Comparison of ENCODE assay signal across 15 cellular contexts in the genomic region with DNA sequence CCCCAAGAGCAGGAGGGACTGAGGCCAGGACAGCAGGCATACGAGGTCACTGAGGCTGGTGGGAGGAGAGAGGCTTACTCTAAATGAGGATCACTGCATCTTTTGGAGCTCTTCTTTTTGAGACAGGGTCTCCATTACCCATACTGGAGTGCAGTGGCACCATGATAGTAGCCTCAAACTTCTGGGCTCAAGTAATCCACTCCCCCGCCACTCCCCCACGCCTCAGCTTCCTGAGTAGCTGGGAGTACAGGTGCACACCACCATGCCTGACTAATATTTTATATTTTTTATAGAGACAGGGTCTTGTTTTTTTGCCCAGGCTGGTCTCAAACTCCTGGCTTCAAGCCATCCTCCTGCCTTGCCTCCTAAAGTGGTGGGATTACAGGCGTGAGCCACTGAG. TPM values are rescaled to one million over a fixed set of nuclear protein-coding genes. Genes with fewer than 3 reads are reported as not detected.
DNase-seq lines count a peak whose midpoint lies in the region; ATAC-seq and TF ChIP-seq lines count a peak whose summit lies in the region.
"Had no signal": no experiment of that assay in that cellular context is flagged by ENCODE, and none has a peak within 500 bp of the region (broad histone marks: within the 10 kb centered on the region; RNA-seq: fewer than 3 reads in every experiment).

No MANE protein-coding gene starts in this region.

- TF ChIP-seq CTCF in IMR-90 (conservative IDR thresholded peaks at IDR 0.05; ENCODE audit: low read depth, low read length) (no peak), natural killer cell (IDR thresholded peaks at IDR 0.05) (no peak), foreskin fibroblast (IDR thresholded peaks at IDR 0.05; ENCODE audit: low read depth, low read length) (no peak)

- H3K36me3 ChIP-seq in BLaER1 treated with 17β-estradiol and CSF1 and Interleukin-3, amounts not matched to agents 10 nM and 100 nM = peaks cover 17 to 76% (median 42%) of the 10 kb centered on the region in 11 experiments
- H3K36me3 ChIP-seq in IMR-90 (ENCODE audit: control insufficient read depth, insufficient read depth, low read length) = peaks cover 3% of the 10 kb centered on the region; the same call in 1 of the 2 replicates

- in situ Hi-C loops in IMR-90 (cut with MboI; ENCODE audit: low sequenced_read_pairs) = no loop called here

- no peak overlapping the region for H4K91ac ChIP-seq in IMR-90 (ENCODE audit: insufficient read depth, low read depth, low read length)

- peak overlapping the region in 10 of 11 experiments; percentile 59 to 77 (median 70); a peak in 18 of 22 replicates for H3K9ac ChIP-seq in BLaER1 treated with 17β-estradiol and CSF1 and Interleukin-3, amounts not matched to agents 10 nM and 100 nM
- H3K9ac ChIP-seq in IMR-90 (ENCODE audit: low read depth, low read length) = no peak overlapping the region

- H3K4me3 Mint-ChIP-seq in activated naive CD8-positive, alpha-beta T cell treated with anti-CD3 and anti-CD28 coated beads, Interleukin-2, amount 50 U/mL, for 24 hours = no peak overlapping the region
- H3K4me3 Mint-ChIP-seq in natural killer cell = peak overlapping the region; percentile 81
- H3K4me3 Mint-ChIP-seq: nephron progenitor cell had no signal

- peak overlapping the region; percentile 28 for H3K14ac ChIP-seq in IMR-90 (replicated peaks; ENCODE audit: low read depth, low read length)

- H3K27me3 Mint-ChIP-seq in activated naive CD8-positive, alpha-beta T cell treated with anti-CD3 and anti-CD28 coated beads, Interleukin-2, amount 50 U/mL, for 24 hours = no peaks in the 10 kb centered on the region
- no peaks in the 10 kb centered on the region for H3K27me3 Mint-ChIP-seq in natural killer cell (ENCODE audit: low read depth in 2 of 2)

- no peak overlapping the region for H2BK20ac ChIP-seq in IMR-90 (ENCODE audit: low read depth, low read length)

- no peak for ATAC-seq in IMR-90 (ENCODE audit: low read depth)
- no peak for ATAC-seq in activated naive CD8-positive, alpha-beta T cell treated with anti-CD3 and anti-CD28 coated beads, Interleukin-2, amount 50 U/mL, for 24 hours
- ATAC-seq in natural killer cell = no peak

- H4K8ac ChIP-seq in IMR-90 (ENCODE audit: low read depth in 2 of 2, low read length in 2 of 2) = peak overlapping the region in 1 of 2 experiments; percentile 15; a peak in 1 of 4 replicates

- no peak for DNase-seq in IMR-90
- DNase-seq in activated naive CD8-positive, alpha-beta T cell treated with anti-CD3 and anti-CD28 coated beads, Interleukin-2, amount 50 U/mL, for 24 hours = no peak
- DNase-seq in natural killer cell = no peak
- DNase-seq in NCI-H1417 (lab: John Stamatoyannopoulos, UW) = no peak
- DNase-seq in foreskin fibroblast = no peak
- no peak for DNase-seq in SIG-M5 treated with dmso at 0.1 percent for 504 hours (lab: John Stamatoyannopoulos, UW; ENCODE audit: unreplicated experiment)
- no peak for DNase-seq in H4 (ENCODE audit: low spot score)
- DNase-seq: activated CD4-positive, CD25-positive, alpha-beta regulatory T cell treated with anti-CD3 and anti-CD28 coated beads, Interleukin-2, amount 50 U/mL, for 72 hours; COR-L47; H7; NCI-H226; nephron progenitor cell; SHP77; stimulated activated CD4-positive, alpha-beta T cell treated with anti-CD3 and anti-CD28 coated beads, Interleukin-4, amount 100 ng/mL, for 24 hours had no signal

- H3K23ac ChIP-seq in IMR-90 (ENCODE audit: low read depth, low read length) = 0 out of 2 replicates have a peak overlapping the region, but pooled peaks have one; percentile 34

- H3K4me1 ChIP-seq in BLaER1 treated with 17β-estradiol and CSF1 and Interleukin-3, amounts not matched to agents 10 nM and 100 nM = peaks cover 15 to 100% (median 82%) of the 10 kb centered on the region in 10 experiments; a peak in 19 of 20 replicates
- peaks cover 27% of the 10 kb centered on the region for H3K4me1 ChIP-seq in IMR-90 (ENCODE audit: control insufficient read depth, insufficient read depth, low read length)

- no peak overlapping the region; the same call in 1 of the 2 replicates for H3K18ac ChIP-seq in IMR-90 (ENCODE audit: low read depth, low read length)

- H3K9me1 ChIP-seq in IMR-90 (ENCODE audit: insufficient read depth, low read length) = peaks cover 33% of the 10 kb centered on the region

- peak overlapping the region; percentile 24 for H2AFZ ChIP-seq in IMR-90 (replicated peaks; ENCODE audit: low read length, poor library complexity)

- H2BK120ac ChIP-seq in IMR-90 (ENCODE audit: low read depth, low read length) = 0 out of 2 replicates have a peak overlapping the region, but pooled peaks have one; percentile 44

- no peak for TF ChIP-seq POLR2A in IMR-90 (IDR thresholded peaks at IDR 0.05; ENCODE audit: low read depth, low read length)

- H3K79me1 ChIP-seq in IMR-90 (ENCODE audit: low read depth in 1 of 2, low read length in 2 of 2) = peaks cover 24 to 69% of the 10 kb centered on the region in 2 experiments

- POLR2A ChIA-PET in IMR-90 (lab: Charles Lee; ENCODE audit: unreplicated experiment) = interaction anchor here (0.6 kb wide), 1 partner anchor 59 kb away, joined by 5 read pairs; no protein-coding TSS in a partner anchor

- H4K5ac ChIP-seq in IMR-90 (ENCODE audit: low read depth, low read length) = no peak overlapping the region

- peak overlapping the region; percentile 68 to 97 (median 84) for H3K27ac ChIP-seq in BLaER1 treated with 17β-estradiol and CSF1 and Interleukin-3, amounts not matched to agents 10 nM and 100 nM
- H3K27ac ChIP-seq in IMR-90 (ENCODE audit: insufficient read depth, low read length) = no peak overlapping the region

- no CpG with 5 or more reads among the region's 4 CpGs for WGBS in IMR-90 (ENCODE audit: extremely low coverage in 2 of 2, insufficient read length in 1 of 2), 2 experiments

- no peaks in the 10 kb centered on the region for H3K9me3 Mint-ChIP-seq in activated naive CD8-positive, alpha-beta T cell treated with anti-CD3 and anti-CD28 coated beads, Interleukin-2, amount 50 U/mL, for 24 hours
- no peaks in the 10 kb centered on the region for H3K9me3 Mint-ChIP-seq in natural killer cell
- H3K9me3 Mint-ChIP-seq: nephron progenitor cell had no signal

- H2AK5ac ChIP-seq in IMR-90 (ENCODE audit: low read depth, low read length) = peak overlapping the region; percentile 81; the same call in 1 of the 2 replicates

- no peak overlapping the region for H3K56ac ChIP-seq in IMR-90 (ENCODE audit: extremely low read depth, insufficient read depth, low read length)

- BruUV-seq in IMR-90 (replicated peaks; lab: Mats Ljungman, UMichigan) = no TSS peak

- peaks cover 81% of the 10 kb centered on the region for H3K4me1 Mint-ChIP-seq in activated naive CD8-positive, alpha-beta T cell treated with anti-CD3 and anti-CD28 coated beads, Interleukin-2, amount 50 U/mL, for 24 hours
- peaks cover 67% of the 10 kb centered on the region in 2 donors for H3K4me1 Mint-ChIP-seq in natural killer cell

- no peaks in the 10 kb centered on the region for H3K27me3 ChIP-seq in BLaER1 treated with 17β-estradiol and CSF1 and Interleukin-3, amounts not matched to agents 10 nM and 100 nM
- H3K27me3 ChIP-seq in IMR-90 (ENCODE audit: control insufficient read depth, insufficient read depth, low read length) = no peaks in the 10 kb centered on the region

- TF ChIP-seq RAD21 in IMR-90 (IDR thresholded peaks at IDR 0.05; ENCODE audit: low read length) = no peak

- H3K27ac Mint-ChIP-seq in activated naive CD8-positive, alpha-beta T cell treated with anti-CD3 and anti-CD28 coated beads, Interleukin-2, amount 50 U/mL, for 24 hours = peak overlapping the region; percentile 93
- H3K27ac Mint-ChIP-seq in natural killer cell = peak overlapping the region; percentile 85 to 94
- H3K27ac Mint-ChIP-seq: nephron progenitor cell had no signal

- intact Hi-C loops in IMR-90 (cut with micrococcal nuclease) = no loop called here
- intact Hi-C loops in natural killer cell (cut with micrococcal nuclease) = loop anchor here (5.0 to 10.0 kb wide), 2 partner anchors 113 to 345 kb away; a partner anchor contains a TSS

- peak overlapping the region in 10 of 11 experiments; percentile 52 to 97 (median 72); a peak in 19 of 22 replicates for H3K4me2 ChIP-seq in BLaER1 treated with 17β-estradiol and CSF1 and Interleukin-3, amounts not matched to agents 10 nM and 100 nM
- no peak overlapping the region; the same call in 1 of the 2 replicates for H3K4me2 ChIP-seq in IMR-90 (ENCODE audit: low read depth, low read length)

- H3K4me3 ChIP-seq in BLaER1 treated with 17β-estradiol and CSF1 and Interleukin-3, amounts not matched to agents 10 nM and 100 nM = peak overlapping the region in 3 of 10 experiments; percentile 5 to 19 (median 8); a peak in 3 of 20 replicates
- H3K4me3 ChIP-seq in IMR-90 (ENCODE audit: insufficient read depth, low read depth, low read length) = no peak overlapping the region
- H3K4me3 ChIP-seq in foreskin fibroblast (ENCODE audit: low read depth in 1 of 2, low read length in 2 of 2) = no peak overlapping the region

- H2BK5ac ChIP-seq in IMR-90 (ENCODE audit: low read depth, low read length, poor library complexity, severe bottlenecking) = no peak overlapping the region

- H3K4ac ChIP-seq in IMR-90 (ENCODE audit: low read depth, low read length) = peak overlapping the region; percentile 32; the same call in 1 of the 2 replicates

- no peak overlapping the region for H2AK9ac ChIP-seq in IMR-90 (replicated peaks; ENCODE audit: low read depth, low read length, poor library complexity)

- no peak overlapping the region for H2BK15ac ChIP-seq in IMR-90 (ENCODE audit: low read depth, low read length)

- CTCF ChIA-PET in IMR-90 (lab: Yijun Ruan, JAX) = interaction anchor here (0.6 kb wide), 1 partner anchor 1878 kb away, joined by 4 read pairs; no protein-coding TSS in a partner anchor

- peaks cover 32% of the 10 kb centered on the region for H3K36me3 Mint-ChIP-seq in activated naive CD8-positive, alpha-beta T cell treated with anti-CD3 and anti-CD28 coated beads, Interleukin-2, amount 50 U/mL, for 24 hours (ENCODE audit: low read depth)
- H3K36me3 Mint-ChIP-seq in natural killer cell = no peaks in the 10 kb centered on the region

- dilution Hi-C loops in IMR-90 (cut with HindIII; ENCODE audit: low sequenced_read_pairs, unreplicated experiment) = no loop called here

- H4K20me1 ChIP-seq in BLaER1 treated with 17β-estradiol and CSF1 and Interleukin-3, amounts not matched to agents 10 nM and 100 nM = peaks cover 0 to 17% (median 0%) of the 10 kb centered on the region in 11 experiments; a peak in 2 of 22 replicates
- peaks cover 7% of the 10 kb centered on the region; the same call in 1 of the 2 replicates for H4K20me1 ChIP-seq in IMR-90 (ENCODE audit: insufficient read depth, low read length)

- H3K9me3 ChIP-seq in BLaER1 treated with 17β-estradiol and CSF1 and Interleukin-3, amounts not matched to agents 10 nM and 100 nM (replicated peaks in 1 of 11) = no peaks in the 10 kb centered on the region
- no peaks in the 10 kb centered on the region for H3K9me3 ChIP-seq in IMR-90 (ENCODE audit: control insufficient read depth, insufficient read depth, low read length)

RNA-seq across cellular contexts. Expression of a gene that starts 25.8 kb away (rescaled TPM):
- total RNA-seq in IMR-90 (2012; rRNA removed) = 52.8 and 56.5 TPM in 2 replicates
- 47.4 and 47.5 TPM in 2 replicates for polyA plus RNA-seq in IMR-90 (2012; rRNA removed)
- 34.5 and 44.6 TPM in 2 replicates for polyA plus RNA-seq in IMR-90 (2012; cell fraction: cytosol; rRNA removed)
- 38.0 and 54.5 TPM in 2 replicates for polyA plus RNA-seq in IMR-90 (2012; cell fraction: nucleus; rRNA removed; ENCODE audit: low replicate concordance)
- 10 to 100 TPM; 69.2 to 86.7 (median 81.4) TPM for total RNA-seq in natural killer cell
- 67.1 and 93.7 TPM in 2 replicates for total RNA-seq in H4 (2014; rRNA removed; shearing (Covaris generic))

RNA-seq across cellular contexts. Expression of a gene that starts 50.2 kb away (rescaled TPM):
- 68.0 and 92.7 TPM in 2 replicates for total RNA-seq in IMR-90 (2012; rRNA removed)
- polyA plus RNA-seq in IMR-90 (2012; rRNA removed) = 57.3 and 58.6 TPM in 2 replicates
- polyA plus RNA-seq in IMR-90 (2012; cell fraction: cytosol; rRNA removed) = 44.5 and 118 TPM in 2 replicates
- 104 and 122 TPM in 2 replicates for polyA plus RNA-seq in IMR-90 (2012; cell fraction: nucleus; rRNA removed; ENCODE audit: low replicate concordance)
- 100 to 1,000 TPM in 1 of 3 donors, 10 to 100 TPM in 2; 93.1 to 101 (median 94.1) TPM for total RNA-seq in natural killer cell
- total RNA-seq in H4 (2014; rRNA removed; shearing (Covaris generic)) = 289 and 353 TPM in 2 replicates

RNA-seq across cellular contexts. Expression of a gene that starts 58.5 kb away (rescaled TPM):
- total RNA-seq in IMR-90 (2012; rRNA removed) (56.9 and 67.7 TPM in 2 replicates), natural killer cell (10 to 100 TPM; 67.8 to 85.5 (median 84.5) TPM)
- polyA plus RNA-seq in IMR-90 (2012; rRNA removed) = 58.2 and 59.4 TPM in 2 replicates
- polyA plus RNA-seq in IMR-90 (2012; cell fraction: cytosol; rRNA removed) = 30.4 and 32.4 TPM in 2 replicates
- 167 and 209 TPM in 2 replicates for polyA plus RNA-seq in IMR-90 (2012; cell fraction: nucleus; rRNA removed; ENCODE audit: low replicate concordance)
- 166 and 182 TPM in 2 replicates for total RNA-seq in H4 (2014; rRNA removed; shearing (Covaris generic))
